ENCODE assay signal across 21 cellular contexts in genomic region chr1:30188999-30189398, GRCh38.
A peak's percentile ranks its signal among the peaks of the same experiment; 100 is the strongest.
DNase-seq lines count a peak whose midpoint lies in the region; ATAC-seq and TF ChIP-seq lines count a peak whose summit lies in the region.
"Had no signal": no experiment of that assay in that cellular context is flagged by ENCODE, and none has a peak within 500 bp of the region (broad histone marks: within the 10 kb centered on the region; RNA-seq: fewer than 3 reads in every experiment).

No MANE protein-coding gene starts in this region.

- H3K36me3 Mint-ChIP-seq in GM23338 (ENCODE audit: low read depth) (no peaks in the 10 kb centered on the region), osteocyte (ENCODE audit: unreplicated experiment) (no peaks in the 10 kb centered on the region), endodermal cell (ENCODE audit: low read depth) (no peaks in the 10 kb centered on the region)
- H3K36me3 Mint-ChIP-seq in activated naive CD4-positive, alpha-beta T cell treated with anti-CD3 and anti-CD28 coated beads, Interleukin-2, amount 50 U/mL, for 72 hours: no peaks in the 10 kb centered on the region

- no peak overlapping the region for H2AFZ ChIP-seq in GM23338
- H2AFZ ChIP-seq: PC-9 had no signal

- H3K4me3 ChIP-seq in GM23338 (no peak overlapping the region), WERI-Rb-1 (ENCODE audit: low read depth, low read length) (no peak overlapping the region), esophagus muscularis mucosa (no peak overlapping the region), endodermal cell (ENCODE audit: low read length) (no peak overlapping the region)
- H3K4me3 ChIP-seq: PC-9, SJCRH30 had no signal

- no peak overlapping the region for H3K9ac ChIP-seq in endodermal cell (ENCODE audit: extremely low read depth, low read length, poor library complexity, severe bottlenecking)
- H3K9ac ChIP-seq: KMS-11 had no signal

- H3K4me1 ChIP-seq in GM23338 (ENCODE audit: insufficient read depth): no peaks in the 10 kb centered on the region
- H3K4me1 ChIP-seq in esophagus muscularis mucosa: peaks cover 9 to 15% (median 12%) of the 10 kb centered on the region in 4 donors
- H3K4me1 ChIP-seq in endodermal cell (ENCODE audit: control insufficient read depth, insufficient read depth, low read length): no peaks in the 10 kb centered on the region

- H3K9me3 ChIP-seq in WERI-Rb-1 (ENCODE audit: severe bottlenecking) (no peaks in the 10 kb centered on the region), esophagus muscularis mucosa (no peaks in the 10 kb centered on the region), endodermal cell (ENCODE audit: control insufficient read depth, low read length) (no peaks in the 10 kb centered on the region)
- H3K9me3 ChIP-seq: SJCRH30 had no signal

- no peaks in the 10 kb centered on the region for H3F3A ChIP-seq in GM23338 (replicated peaks; ENCODE audit: low read depth)

- H3K27ac Mint-ChIP-seq in GM23338: 0 out of 2 replicates have a peak overlapping the region, but pooled peaks have one; percentile 21
- H3K27ac Mint-ChIP-seq in osteocyte (ENCODE audit: unreplicated experiment): no peak overlapping the region
- peak overlapping the region in 1 of 2 donors; percentile 65 for H3K27ac Mint-ChIP-seq in activated naive CD4-positive, alpha-beta T cell treated with anti-CD3 and anti-CD28 coated beads, Interleukin-2, amount 50 U/mL, for 72 hours
- no peak overlapping the region for H3K27ac Mint-ChIP-seq in endodermal cell

- intact Hi-C loops in esophagus muscularis mucosa (cut with DNase I): no loop called here

- H3K9me3 Mint-ChIP-seq in GM23338: peaks cover 3% of the 10 kb centered on the region; the same call in 1 of the 3 replicates
- no peaks in the 10 kb centered on the region for H3K9me3 Mint-ChIP-seq in osteocyte (ENCODE audit: unreplicated experiment)
- no peaks in the 10 kb centered on the region for H3K9me3 Mint-ChIP-seq in activated naive CD4-positive, alpha-beta T cell treated with anti-CD3 and anti-CD28 coated beads, Interleukin-2, amount 50 U/mL, for 72 hours
- H3K9me3 Mint-ChIP-seq in endodermal cell: no peaks in the 10 kb centered on the region

- no peaks in the 10 kb centered on the region for H3K79me2 ChIP-seq in GM23338 (replicated peaks; ENCODE audit: insufficient read depth)

- no peaks in the 10 kb centered on the region for H3K9me2 ChIP-seq in GM23338 (ENCODE audit: insufficient read depth)

- H3K4me3 Mint-ChIP-seq in GM23338 (no peak overlapping the region), osteocyte (ENCODE audit: unreplicated experiment) (no peak overlapping the region), endodermal cell (no peak overlapping the region)

- H3K4me2 ChIP-seq in GM23338: no peak overlapping the region
- H3K4me2 ChIP-seq: KMS-11, PC-9 had no signal

- ATAC-seq in GM23338: no peak
- no peak for ATAC-seq in activated naive CD4-positive, alpha-beta T cell treated with anti-CD3 and anti-CD28 coated beads, Interleukin-2, amount 50 U/mL, for 72 hours
- ATAC-seq: Right ventricle myocardium inferior, SK-N-SH treated with all-trans-retinoic acid at 6 μM for 48 hours had no signal

- TF ChIP-seq CTCF in GM23338 (conservative IDR thresholded peaks at IDR 0.05; ENCODE audit: low read depth in 2 of 2) (no peak), WERI-Rb-1 (IDR thresholded peaks at IDR 0.05; ENCODE audit: low read depth, low read length) (no peak), esophagus muscularis mucosa (IDR thresholded peaks at IDR 0.05) (no peak), osteocyte (IDR thresholded peaks at IDR 0.05) (no peak), endodermal cell (conservative IDR thresholded peaks at IDR 0.05) (no peak)

- H3K27ac ChIP-seq in GM23338 (ENCODE audit: low read depth) (no peak overlapping the region), WERI-Rb-1 (peak overlapping the region; percentile 92; the same call in 1 of the 2 replicates), esophagus muscularis mucosa (replicated peaks in 1 of 4) (no peak overlapping the region), endodermal cell (ENCODE audit: low read depth, low read length) (no peak overlapping the region)
- H3K27ac ChIP-seq: C4-2B, KMS-11, PC-9, SJCRH30 had no signal

- no peak for TF ChIP-seq EP300 in esophagus muscularis mucosa (IDR thresholded peaks at IDR 0.05)

- H3K4me1 Mint-ChIP-seq in GM23338 (no peaks in the 10 kb centered on the region), osteocyte (ENCODE audit: unreplicated experiment) (peaks cover 5% of the 10 kb centered on the region), endodermal cell (peaks cover 6% of the 10 kb centered on the region)

- no peak for TF ChIP-seq POLR2A in esophagus muscularis mucosa (IDR thresholded peaks at IDR 0.05; ENCODE audit: low read depth)

- WGBS in esophagus muscularis mucosa: 100% methylated on average over 2 of the region's 2 CpGs
- 82 to 100% methylated on average over 1 to 2 of the region's 2 CpGs for WGBS in endodermal cell (ENCODE audit: insufficient coverage in 1 of 2, insufficient read length in 1 of 2), 2 experiments

- no peaks in the 10 kb centered on the region for H3K27me3 Mint-ChIP-seq in GM23338 (ENCODE audit: insufficient read depth, low read depth, poor library complexity)
- peaks cover 2% of the 10 kb centered on the region for H3K27me3 Mint-ChIP-seq in osteocyte (ENCODE audit: unreplicated experiment)
- no peaks in the 10 kb centered on the region for H3K27me3 Mint-ChIP-seq in endodermal cell (ENCODE audit: insufficient read depth)

- H3K27me3 ChIP-seq in GM23338 (ENCODE audit: insufficient read depth) (no peaks in the 10 kb centered on the region), WERI-Rb-1 (ENCODE audit: insufficient read depth, low read depth, severe bottlenecking) (no peaks in the 10 kb centered on the region), esophagus muscularis mucosa (peaks cover 0 to 25% (median 3%) of the 10 kb centered on the region in 4 donors), endodermal cell (ENCODE audit: control insufficient read depth, insufficient read depth, low read length, poor library complexity, severe bottlenecking) (no peaks in the 10 kb centered on the region)
- H3K27me3 ChIP-seq: SJCRH30 had no signal

- no peaks in the 10 kb centered on the region for H4K20me1 ChIP-seq in GM23338 (replicated peaks; ENCODE audit: insufficient read depth)

- DNase-seq in GM23338 (ENCODE audit: low spot score): no peak
- no peak for DNase-seq in WERI-Rb-1
- peak; percentile 81 for DNase-seq in esophagus muscularis mucosa (ENCODE audit: extremely low spot score)
- DNase-seq in osteocyte (ENCODE audit: extremely low spot score, unreplicated experiment): peak; percentile 79
- DNase-seq in activated naive CD4-positive, alpha-beta T cell treated with anti-CD3 and anti-CD28 coated beads, Interleukin-2, amount 50 U/mL, for 72 hours (ENCODE audit: low spot score in 2 of 2): no peak
- DNase-seq in endodermal cell: no peak
- DNase-seq in HuH-7 (ENCODE audit: low spot score): no peak
- DNase-seq: Calu3, DMS79 treated with DMSO at 0.1 percent for 48 hours, GF-D8, MM.1S, NCI-H2029 treated with DMSO at 0.1 percent for 48 hours, NCI-H446 treated with DMSO at 0.1 percent for 48 hours, NCI-H526, NCI-H82, PC-9, SJCRH30 had no signal

- H3K36me3 ChIP-seq in GM23338 (ENCODE audit: insufficient read depth): no peaks in the 10 kb centered on the region
- H3K36me3 ChIP-seq in WERI-Rb-1: no peaks in the 10 kb centered on the region
- no peaks in the 10 kb centered on the region for H3K36me3 ChIP-seq in esophagus muscularis mucosa
- no peaks in the 10 kb centered on the region for H3K36me3 ChIP-seq in endodermal cell (ENCODE audit: control insufficient read depth, insufficient read depth, low read length)
- H3K36me3 ChIP-seq: SJCRH30 had no signal

TF ChIP-seq in GM23338, 12 proteins besides CTCF, POLR2A, EP300 and RAD21 (continues in another document):
- TF ChIP-seq JUNB (IDR thresholded peaks at IDR 0.05; ENCODE audit: unreplicated experiment): no peak
- no peak for TF ChIP-seq CREB1 (CRISPR knock-in tag; IDR thresholded peaks at IDR 0.05; ENCODE audit: low read depth)

Comparison
In these comparisons a context has a peak if more than half of its experiments do, and no peak if none do; other contexts are left out.
1. DNase-seq: peak in esophagus muscularis mucosa (single experiment) and osteocyte (single experiment); none in GM23338 (single experiment), WERI-Rb-1 (single experiment), activated naive CD4-positive, alpha-beta T cell treated with anti-CD3 and anti-CD28 coated beads, Interleukin-2, amount 50 U/mL, for 72 hours (0 of 2), endodermal cell (single experiment) and HuH-7 (single experiment).